Comparison of ENCODE assay signal across 1 cellular context in the genomic region with DNA sequence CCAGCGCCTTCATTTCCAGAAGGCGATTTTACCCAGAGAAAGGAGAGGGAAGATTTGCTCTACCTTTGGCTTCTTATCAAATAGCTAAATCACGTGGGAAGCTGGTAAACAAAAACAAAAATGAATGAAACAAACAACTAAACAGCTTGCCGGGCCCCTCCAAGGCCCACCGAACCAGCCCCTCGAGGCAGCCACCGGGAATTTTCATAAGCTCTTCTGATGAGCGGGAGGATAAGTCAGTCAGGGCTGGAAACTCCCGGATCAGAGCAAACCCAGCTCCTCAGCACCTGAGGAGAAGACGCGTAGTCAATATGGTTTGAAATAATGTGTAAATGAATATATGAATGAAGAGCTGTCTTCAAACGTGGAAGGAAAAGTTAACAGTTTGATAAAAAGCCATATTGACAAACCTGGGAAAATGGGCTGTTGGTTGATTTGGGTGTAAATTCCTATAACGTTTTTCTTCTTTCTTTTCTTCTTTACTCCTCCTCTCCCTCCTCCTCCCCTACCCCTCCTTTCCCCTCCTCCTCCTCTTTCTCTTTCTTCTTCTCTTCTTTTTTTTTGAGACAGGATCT.
TF ChIP-seq lines count a peak whose summit lies in the region.

No MANE protein-coding gene starts in this region.

TF ChIP-seq in GM23338, 12 proteins besides CTCF, POLR2A, EP300 and RAD21 (continued from another document):
- TF ChIP-seq, protein P1, sequence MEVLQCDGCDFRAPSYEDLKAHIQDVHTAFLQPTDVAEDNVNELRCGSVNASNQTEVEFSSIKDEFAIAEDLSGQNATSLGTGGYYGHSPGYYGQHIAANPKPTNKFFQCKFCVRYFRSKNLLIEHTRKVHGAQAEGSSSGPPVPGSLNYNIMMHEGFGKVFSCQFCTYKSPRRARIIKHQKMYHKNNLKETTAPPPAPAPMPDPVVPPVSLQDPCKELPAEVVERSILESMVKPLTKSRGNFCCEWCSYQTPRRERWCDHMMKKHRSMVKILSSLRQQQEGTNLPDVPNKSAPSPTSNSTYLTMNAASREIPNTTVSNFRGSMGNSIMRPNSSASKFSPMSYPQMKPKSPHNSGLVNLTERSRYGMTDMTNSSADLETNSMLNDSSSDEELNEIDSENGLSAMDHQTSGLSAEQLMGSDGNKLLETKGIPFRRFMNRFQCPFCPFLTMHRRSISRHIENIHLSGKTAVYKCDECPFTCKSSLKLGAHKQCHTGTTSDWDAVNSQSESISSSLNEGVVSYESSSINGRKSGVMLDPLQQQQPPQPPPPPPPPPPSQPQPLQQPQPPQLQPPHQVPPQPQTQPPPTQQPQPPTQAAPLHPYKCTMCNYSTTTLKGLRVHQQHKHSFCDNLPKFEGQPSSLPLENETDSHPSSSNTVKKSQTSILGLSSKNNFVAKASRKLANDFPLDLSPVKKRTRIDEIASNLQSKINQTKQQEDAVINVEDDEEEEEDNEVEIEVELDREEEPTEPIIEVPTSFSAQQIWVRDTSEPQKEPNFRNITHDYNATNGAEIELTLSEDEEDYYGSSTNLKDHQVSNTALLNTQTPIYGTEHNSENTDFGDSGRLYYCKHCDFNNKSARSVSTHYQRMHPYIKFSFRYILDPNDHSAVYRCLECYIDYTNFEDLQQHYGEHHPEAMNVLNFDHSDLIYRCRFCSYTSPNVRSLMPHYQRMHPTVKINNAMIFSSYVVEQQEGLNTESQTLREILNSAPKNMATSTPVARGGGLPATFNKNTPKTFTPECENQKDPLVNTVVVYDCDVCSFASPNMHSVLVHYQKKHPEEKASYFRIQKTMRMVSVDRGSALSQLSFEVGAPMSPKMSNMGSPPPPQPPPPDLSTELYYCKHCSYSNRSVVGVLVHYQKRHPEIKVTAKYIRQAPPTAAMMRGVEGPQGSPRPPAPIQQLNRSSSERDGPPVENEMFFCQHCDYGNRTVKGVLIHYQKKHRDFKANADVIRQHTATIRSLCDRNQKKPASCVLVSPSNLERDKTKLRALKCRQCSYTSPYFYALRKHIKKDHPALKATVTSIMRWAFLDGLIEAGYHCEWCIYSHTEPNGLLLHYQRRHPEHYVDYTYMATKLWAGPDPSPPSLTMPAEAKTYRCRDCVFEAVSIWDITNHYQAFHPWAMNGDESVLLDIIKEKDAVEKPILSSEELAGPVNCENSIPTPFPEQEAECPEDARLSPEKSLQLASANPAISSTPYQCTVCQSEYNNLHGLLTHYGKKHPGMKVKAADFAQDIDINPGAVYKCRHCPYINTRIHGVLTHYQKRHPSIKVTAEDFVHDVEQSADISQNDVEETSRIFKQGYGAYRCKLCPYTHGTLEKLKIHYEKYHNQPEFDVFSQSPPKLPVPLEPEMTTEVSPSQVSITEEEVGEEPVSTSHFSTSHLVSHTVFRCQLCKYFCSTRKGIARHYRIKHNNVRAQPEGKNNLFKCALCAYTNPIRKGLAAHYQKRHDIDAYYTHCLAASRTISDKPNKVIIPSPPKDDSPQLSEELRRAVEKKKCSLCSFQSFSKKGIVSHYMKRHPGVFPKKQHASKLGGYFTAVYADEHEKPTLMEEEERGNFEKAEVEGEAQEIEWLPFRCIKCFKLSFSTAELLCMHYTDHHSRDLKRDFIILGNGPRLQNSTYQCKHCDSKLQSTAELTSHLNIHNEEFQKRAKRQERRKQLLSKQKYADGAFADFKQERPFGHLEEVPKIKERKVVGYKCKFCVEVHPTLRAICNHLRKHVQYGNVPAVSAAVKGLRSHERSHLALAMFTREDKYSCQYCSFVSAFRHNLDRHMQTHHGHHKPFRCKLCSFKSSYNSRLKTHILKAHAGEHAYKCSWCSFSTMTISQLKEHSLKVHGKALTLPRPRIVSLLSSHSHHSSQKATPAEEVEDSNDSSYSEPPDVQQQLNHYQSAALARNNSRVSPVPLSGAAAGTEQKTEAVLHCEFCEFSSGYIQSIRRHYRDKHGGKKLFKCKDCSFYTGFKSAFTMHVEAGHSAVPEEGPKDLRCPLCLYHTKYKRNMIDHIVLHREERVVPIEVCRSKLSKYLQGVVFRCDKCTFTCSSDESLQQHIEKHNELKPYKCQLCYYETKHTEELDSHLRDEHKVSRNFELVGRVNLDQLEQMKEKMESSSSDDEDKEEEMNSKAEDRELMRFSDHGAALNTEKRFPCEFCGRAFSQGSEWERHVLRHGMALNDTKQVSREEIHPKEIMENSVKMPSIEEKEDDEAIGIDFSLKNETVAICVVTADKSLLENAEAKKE (CRISPR knock-in tag; IDR thresholded peaks at IDR 0.05): no peak
- no peak for TF ChIP-seq JUNB (IDR thresholded peaks at IDR 0.05; ENCODE audit: unreplicated experiment)
- no peak for TF ChIP-seq STAT1 (IDR thresholded peaks at IDR 0.05; ENCODE audit: unreplicated experiment)
- TF ChIP-seq ZNF331 (CRISPR knock-in tag; IDR thresholded peaks at IDR 0.05; ENCODE audit: low read depth): no peak
- no peak for TF ChIP-seq EZH2phosphoT487 (IDR thresholded peaks at IDR 0.05; ENCODE audit: unreplicated experiment)
- TF ChIP-seq EZH2 (IDR thresholded peaks at IDR 0.05; ENCODE audit: low read depth, unreplicated experiment): no peak
TF ChIP-seq in GM23338: peak in this region for 0.
